Comparison of ENCODE assay signal across 17 cellular contexts in the genomic region with DNA sequence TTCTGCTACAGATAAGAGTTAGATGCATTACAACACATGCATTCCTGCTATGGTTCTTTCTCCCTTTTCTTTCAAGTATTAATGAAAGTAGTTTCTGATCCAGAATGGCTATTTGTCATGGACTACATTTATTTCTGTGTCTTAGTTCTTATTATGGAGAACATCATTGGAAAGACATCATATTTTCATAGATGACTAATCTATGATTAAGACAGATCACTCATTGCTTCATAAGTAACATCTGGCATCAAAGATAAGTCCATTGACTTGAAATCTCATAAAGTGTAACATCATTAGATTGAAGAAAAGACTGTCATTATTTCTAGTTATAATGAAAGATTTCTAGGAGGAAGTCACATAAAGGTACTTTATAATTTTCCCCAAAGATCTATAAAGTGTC.
DNase-seq lines count a peak whose midpoint lies in the region; ATAC-seq and TF ChIP-seq lines count a peak whose summit lies in the region.
"Had no signal": no experiment of that assay in that cellular context is flagged by ENCODE, and none has a peak within 500 bp of the region (broad histone marks: within the 10 kb centered on the region; RNA-seq: fewer than 3 reads in every experiment).

No MANE protein-coding gene starts in this region.

- 0 out of 2 replicates have a peak, but pooled peaks cover 4% of the 10 kb centered on the region for H3K9me1 ChIP-seq in IMR-90 (ENCODE audit: insufficient read depth, low read length)

- no peak overlapping the region for H2BK120ac ChIP-seq in IMR-90 (ENCODE audit: low read depth, low read length)

- CTCF ChIA-PET in IMR-90 (lab: Yijun Ruan, JAX) (no interaction called here), GM10248 (lab: Yijun Ruan, JAX) (no interaction called here)

- H3K4me2 ChIP-seq in IMR-90 (ENCODE audit: low read depth, low read length), result no peak overlapping the region
- H3K4me2 ChIP-seq: BLaER1 had no signal

- no peaks in the 10 kb centered on the region for H3K27me3 ChIP-seq in IMR-90 (ENCODE audit: control insufficient read depth, insufficient read depth, low read length)
- H3K27me3 ChIP-seq: BLaER1 had no signal

- intact Hi-C loops in IMR-90 (cut with micrococcal nuclease), result no loop called here

- H3K56ac ChIP-seq in IMR-90 (ENCODE audit: extremely low read depth, insufficient read depth, low read length), result no peak overlapping the region

- POLR2A ChIA-PET in IMR-90 (lab: Charles Lee; ENCODE audit: unreplicated experiment), result no interaction called here
- POLR2A ChIA-PET in GM10248 (lab: Yijun Ruan, JAX), result no interaction called here

- no peak overlapping the region for H4K91ac ChIP-seq in IMR-90 (ENCODE audit: insufficient read depth, low read depth, low read length)

- H3K9me3 ChIP-seq in IMR-90 (ENCODE audit: control insufficient read depth, insufficient read depth, low read length), result 0 out of 2 replicates have a peak, but pooled peaks cover 5% of the 10 kb centered on the region

- H3K27ac ChIP-seq in IMR-90 (ENCODE audit: insufficient read depth, low read length), result no peak overlapping the region
- H3K27ac ChIP-seq: BLaER1 had no signal

- no peak overlapping the region for H3K4ac ChIP-seq in IMR-90 (ENCODE audit: low read depth, low read length)

- no peak overlapping the region for H3K23ac ChIP-seq in IMR-90 (ENCODE audit: low read depth, low read length)

- ATAC-seq in IMR-90 (ENCODE audit: low read depth), result no peak

- dilution Hi-C loops in IMR-90 (cut with HindIII; ENCODE audit: low sequenced_read_pairs, unreplicated experiment), result no loop called here

- DNase-seq in ELR (ENCODE audit: low read depth), result peak; percentile 43
- DNase-seq in IMR-90, result peak; percentile 38
- DNase-seq in amniotic epithelial cell (ENCODE audit: low read depth), result peak; percentile 6
- peak; percentile 42 for DNase-seq in fibroblast of mammary gland (ENCODE audit: low read depth)
- DNase-seq in GM10248 (ENCODE audit: extremely low spot score), result no peak
- DNase-seq in middle frontal gyrus (ENCODE audit: extremely low spot score, low spot score), result no peak
- no peak for DNase-seq in MV-4-11 (lab: John Stamatoyannopoulos, UW)
- DNase-seq in kidney glomerular epithelial cell (lab: John Stamatoyannopoulos, UW), result no peak
- DNase-seq: 8988T; AML-193; Caco-2; CD8-positive, alpha-beta memory T cell; DND-41; GF-D8; GOT3; H9 had no signal

- TF ChIP-seq POLR2A in IMR-90 (IDR thresholded peaks at IDR 0.05; ENCODE audit: low read depth, low read length), result no peak

- H3K4me3 ChIP-seq in IMR-90 (ENCODE audit: insufficient read depth, low read depth, low read length), result no peak overlapping the region
- no peak overlapping the region for H3K4me3 ChIP-seq in fibroblast of mammary gland (ENCODE audit: control insufficient read depth, low read depth, low read length)
- H3K4me3 ChIP-seq: BLaER1 had no signal

- 0 out of 2 replicates have a peak, but pooled peaks cover 4% of the 10 kb centered on the region for H3K4me1 ChIP-seq in IMR-90 (ENCODE audit: control insufficient read depth, insufficient read depth, low read length)
- H3K4me1 ChIP-seq: Caco-2 had no signal

- no peak overlapping the region for H3K9ac ChIP-seq in IMR-90 (ENCODE audit: low read depth, low read length)
- H3K9ac ChIP-seq: BLaER1 had no signal

- H2BK5ac ChIP-seq in IMR-90 (ENCODE audit: low read depth, low read length, poor library complexity, severe bottlenecking), result no peak overlapping the region

- H4K20me1 ChIP-seq in IMR-90 (ENCODE audit: insufficient read depth, low read length), result no peaks in the 10 kb centered on the region
- H4K20me1 ChIP-seq: BLaER1 had no signal

- H2BK20ac ChIP-seq in IMR-90 (ENCODE audit: low read depth, low read length), result no peak overlapping the region

- H2AK5ac ChIP-seq in IMR-90 (ENCODE audit: low read depth, low read length), result no peak overlapping the region

- H2AK9ac ChIP-seq in IMR-90 (replicated peaks; ENCODE audit: low read depth, low read length, poor library complexity), result no peak overlapping the region

- no peak overlapping the region for H4K5ac ChIP-seq in IMR-90 (ENCODE audit: low read depth, low read length)

- no TSS peak for BruUV-seq in IMR-90 (replicated peaks; lab: Mats Ljungman, UMichigan)

- no peak overlapping the region for H3K14ac ChIP-seq in IMR-90 (replicated peaks; ENCODE audit: low read depth, low read length)

- H3K79me1 ChIP-seq in IMR-90 (ENCODE audit: low read depth in 1 of 2, low read length in 2 of 2), result no peaks in the 10 kb centered on the region

- no peaks in the 10 kb centered on the region for H3K36me3 ChIP-seq in IMR-90 (ENCODE audit: control insufficient read depth, insufficient read depth, low read length)
- H3K36me3 ChIP-seq: BLaER1 had no signal

- H3K18ac ChIP-seq in IMR-90 (ENCODE audit: low read depth, low read length), result no peak overlapping the region

- H4K8ac ChIP-seq in IMR-90 (ENCODE audit: low read depth in 2 of 2, low read length in 2 of 2), result no peak overlapping the region

- in situ Hi-C loops in IMR-90 (cut with MboI; ENCODE audit: low sequenced_read_pairs), result no loop called here

- no peak for TF ChIP-seq CTCF in IMR-90 (conservative IDR thresholded peaks at IDR 0.05; ENCODE audit: low read depth, low read length)
- no peak for TF ChIP-seq CTCF in fibroblast of mammary gland (conservative IDR thresholded peaks at IDR 0.05; ENCODE audit: control insufficient read depth, insufficient read depth, low read depth, low read length)
- TF ChIP-seq CTCF in GM10248 (IDR thresholded peaks at IDR 0.05; ENCODE audit: control extremely low read depth, extremely low read depth, low read depth, missing control alignments), result no peak

- H2AFZ ChIP-seq in IMR-90 (replicated peaks; ENCODE audit: low read length, poor library complexity), result no peak overlapping the region

- H2BK15ac ChIP-seq in IMR-90 (ENCODE audit: low read depth, low read length), result no peak overlapping the region

- no peak for TF ChIP-seq RAD21 in IMR-90 (IDR thresholded peaks at IDR 0.05; ENCODE audit: low read length)

TF ChIP-seq in IMR-90, 13 proteins besides CTCF, POLR2A, EP300 and RAD21:
- TF ChIP-seq RFX5 (IDR thresholded peaks at IDR 0.05; ENCODE audit: low read depth, low read length) (no peak), MAZ (IDR thresholded peaks at IDR 0.05; ENCODE audit: borderline replicate concordance, low read depth, low read length) (no peak), CEBPB (IDR thresholded peaks at IDR 0.05; ENCODE audit: low read depth, low read length) (peak; percentile 36; the same call in 1 of the 2 replicates)

Comparison
In these comparisons a context has a peak if more than half of its experiments do, and no peak if none do; other contexts are left out.
1. DNase-seq: peak in ELR (single experiment), IMR-90 (single experiment), amniotic epithelial cell (single experiment) and fibroblast of mammary gland (single experiment); none in GM10248 (single experiment), middle frontal gyrus (single experiment), MV-4-11 (single experiment) and kidney glomerular epithelial cell (single experiment).